ENCODE assay signal across 26 cellular contexts in genomic region chr3:59678042-59678707, GRCh38.
DNase-seq lines count a peak whose midpoint lies in the region; ATAC-seq and TF ChIP-seq lines count a peak whose summit lies in the region.
"Had no signal": no experiment of that assay in that cellular context is flagged by ENCODE, and none has a peak within 500 bp of the region (broad histone marks: within the 10 kb centered on the region; RNA-seq: fewer than 3 reads in every experiment).

No MANE protein-coding gene starts in this region.

- H3K27me3 Mint-ChIP-seq in MCF 10A (ENCODE audit: insufficient read depth, unreplicated experiment) = no peaks in the 10 kb centered on the region
- H3K27me3 Mint-ChIP-seq: activated CD4-positive, alpha-beta memory T cell treated with anti-CD3 and anti-CD28 coated beads for 36 hours had no signal

- H3K36me3 ChIP-seq in mammary epithelial cell (ENCODE audit: insufficient read depth, low read length) = no peaks in the 10 kb centered on the region
- no peaks in the 10 kb centered on the region for H3K36me3 ChIP-seq in lung (ENCODE audit: control insufficient read depth in 2 of 2, insufficient read depth in 2 of 2, low read length in 2 of 2)
- H3K36me3 ChIP-seq in upper lobe of right lung = no peaks in the 10 kb centered on the region
- H3K36me3 ChIP-seq: ovary had no signal

- WGBS in mammary epithelial cell (ENCODE audit: low coverage, missing lambda C conversion rate) = 17% methylated on average over 8 of the region's 8 CpGs
- 68 to 91% methylated on average over 8 of the region's 8 CpGs for WGBS in lung, 2 donors

- no peaks in the 10 kb centered on the region for H3K9me3 Mint-ChIP-seq in MCF 10A (ENCODE audit: unreplicated experiment)
- H3K9me3 Mint-ChIP-seq: activated B cell treated with CpG ODN at 0.5 μM for 24 hours; activated CD4-positive, alpha-beta memory T cell treated with anti-CD3 and anti-CD28 coated beads for 36 hours; memory B cell; naive thymus-derived CD4-positive, alpha-beta T cell; T-helper 2 cell treated with Interferon-gamma antibody and Interleukin-4, amounts not matched to agents 5 μg/mL and 100 μg/mL, for 36 hours had no signal

- peak overlapping the region; percentile 60 for H3K4me2 ChIP-seq in mammary epithelial cell (ENCODE audit: insufficient read depth, low read depth, low read length)

- no peaks in the 10 kb centered on the region for H3K36me3 Mint-ChIP-seq in MCF 10A (ENCODE audit: insufficient read depth, unreplicated experiment)
- H3K36me3 Mint-ChIP-seq: activated CD4-positive, alpha-beta memory T cell treated with anti-CD3 and anti-CD28 coated beads for 36 hours; CD14-positive monocyte; memory B cell; naive thymus-derived CD4-positive, alpha-beta T cell had no signal

- dilution Hi-C loops in mammary epithelial cell (cut with HindIII; ENCODE audit: low sequenced_read_pairs) = no loop called here

- no peak overlapping the region for H3K9ac ChIP-seq in mammary epithelial cell (ENCODE audit: insufficient read depth, low read length)

- H3K9me3 ChIP-seq in mammary epithelial cell (replicated peaks; ENCODE audit: insufficient read depth, low read length) (no peaks in the 10 kb centered on the region), lung (ENCODE audit: control insufficient read depth in 2 of 2, insufficient read depth in 1 of 2, low read length in 1 of 2) (no peaks in the 10 kb centered on the region), upper lobe of right lung (no peaks in the 10 kb centered on the region)
- H3K9me3 ChIP-seq: ovary, testis had no signal

- H3K27ac ChIP-seq in mammary epithelial cell (ENCODE audit: insufficient read depth, low read depth, low read length) (no peak overlapping the region), lung (ENCODE audit: low read depth in 1 of 2, low read length in 1 of 2) (peak overlapping the region in 1 of 2 donors; percentile 69), upper lobe of right lung (peak overlapping the region; percentile 45)
- H3K27ac ChIP-seq: epithelial cell of prostate, ovary, SK-N-MC, testis had no signal

- H3K4me1 ChIP-seq in mammary epithelial cell (ENCODE audit: insufficient read depth, low read length) (peaks cover 8% of the 10 kb centered on the region), lung (ENCODE audit: control insufficient read depth in 2 of 2, insufficient read depth in 2 of 2, low read length in 2 of 2) (peaks cover 0 to 2% of the 10 kb centered on the region in 2 donors), upper lobe of right lung (no peaks in the 10 kb centered on the region)
- H3K4me1 ChIP-seq: testis had no signal

- no peaks in the 10 kb centered on the region for H3K27me3 ChIP-seq in mammary epithelial cell (ENCODE audit: insufficient read depth, low read length)
- no peaks in the 10 kb centered on the region for H3K27me3 ChIP-seq in lung (ENCODE audit: control insufficient read depth, insufficient read depth)
- no peaks in the 10 kb centered on the region for H3K27me3 ChIP-seq in upper lobe of right lung
- H3K27me3 ChIP-seq: ovary, testis had no signal

- BruUV-seq in mammary epithelial cell (replicated peaks; lab: Mats Ljungman, UMichigan) (no TSS peak), MCF 10A (replicated peaks; lab: Mats Ljungman, UMichigan) (no TSS peak)

- POLR2A ChIA-PET in MCF 10A (lab: Yijun Ruan, JAX) = interaction anchor here (0.6 kb wide), 1 partner anchor 38 kb away, joined by 3 read pairs; no protein-coding TSS in a partner anchor

- H3K4me3 ChIP-seq in mammary epithelial cell (replicated peaks in 1 of 3; ENCODE audit: insufficient read depth in 1 of 3, low read depth in 2 of 3, low read length in 3 of 3) (no peak overlapping the region), lung (no peak overlapping the region), upper lobe of right lung (no peak overlapping the region)
- H3K4me3 ChIP-seq: ovary, SK-N-MC, testis had no signal

- DNase-seq in mammary epithelial cell (peak; percentile 30), MCF 10A (ENCODE audit: unreplicated experiment) (no peak), NCI-H748 treated with DMSO at 0.1 percent for 48 hours (lab: John Stamatoyannopoulos, UW) (peak; percentile 36), lung (ENCODE audit: low spot score) (peak; percentile 61), upper lobe of right lung (peak; percentile 67), activated gamma-delta T cell treated with Interleukin-2 at 50 U/mL for 16 hours (no peak), NCI-H187 treated with DMSO at 0.1 percent for 48 hours (lab: John Stamatoyannopoulos, UW) (no peak), AG08395 (ENCODE audit: low spot score) (no peak)
- DNase-seq: activated B cell treated with CpG ODN at 0.5 μM for 24 hours; activated CD4-positive, alpha-beta memory T cell treated with anti-CD3 and anti-CD28 coated beads for 36 hours; activated naive CD4-positive, alpha-beta T cell; activated T-cell treated with anti-CD3 and anti-CD28 coated beads for 4 hours; amygdala; dermis blood vessel endothelial cell; H7; islet precursor cell; naive thymus-derived CD4-positive, alpha-beta T cell; NCI-H1048; NCI-H226; ovary; testis had no signal

- peak overlapping the region; percentile 55 for H2AFZ ChIP-seq in mammary epithelial cell (ENCODE audit: low read depth, low read length)

- H3K79me2 ChIP-seq in mammary epithelial cell (ENCODE audit: insufficient read depth, low read length) = no peaks in the 10 kb centered on the region

- H3K4me1 Mint-ChIP-seq in MCF 10A (ENCODE audit: insufficient read depth, unreplicated experiment) = no peaks in the 10 kb centered on the region
- H3K4me1 Mint-ChIP-seq: activated B cell treated with CpG ODN at 0.5 μM for 24 hours; CD14-positive monocyte; memory B cell; naive thymus-derived CD4-positive, alpha-beta T cell had no signal

- H3K4me3 Mint-ChIP-seq in MCF 10A (ENCODE audit: unreplicated experiment) = no peak overlapping the region
- H3K4me3 Mint-ChIP-seq: activated B cell treated with CpG ODN at 0.5 μM for 24 hours; activated CD4-positive, alpha-beta memory T cell treated with anti-CD3 and anti-CD28 coated beads for 36 hours; CD14-positive monocyte; memory B cell; naive thymus-derived CD4-positive, alpha-beta T cell; T-helper 2 cell treated with Interferon-gamma antibody and Interleukin-4, amounts not matched to agents 5 μg/mL and 100 μg/mL, for 36 hours had no signal

- in situ Hi-C loops in mammary epithelial cell (cut with MboI; ENCODE audit: low sequenced_read_pairs in 2 of 2) = no loop called here

- H4K20me1 ChIP-seq in mammary epithelial cell (ENCODE audit: insufficient read depth, low read length) = no peaks in the 10 kb centered on the region

- peak; percentile 65 for ATAC-seq in lung (ENCODE audit: insufficient read depth, low FRiP score)
- peak; percentile 88 for ATAC-seq in upper lobe of right lung
- ATAC-seq: naive thymus-derived CD4-positive, alpha-beta T cell had no signal

- CTCF ChIA-PET in mammary epithelial cell (lab: Charles Lee; ENCODE audit: low non-redundant PET) = no interaction called here
- CTCF ChIA-PET in MCF 10A (lab: Yijun Ruan, JAX) = interaction anchor here (0.8 to 1.1 kb wide), 2 partner anchors 89 to 180 kb away, joined by 3 to 6 read pairs; no protein-coding TSS in a partner anchor

- intact Hi-C loops in mammary epithelial cell (cut with micrococcal nuclease) (no loop called here), MCF 10A (cut with micrococcal nuclease) (no loop called here), upper lobe of right lung (cut with DNase I) (no loop called here)

- no peak overlapping the region for H3K27ac Mint-ChIP-seq in MCF 10A (ENCODE audit: low read depth, unreplicated experiment)
- H3K27ac Mint-ChIP-seq: activated B cell treated with CpG ODN at 0.5 μM for 24 hours; activated CD4-positive, alpha-beta memory T cell treated with anti-CD3 and anti-CD28 coated beads for 36 hours; CD14-positive monocyte; memory B cell; naive thymus-derived CD4-positive, alpha-beta T cell; T-helper 2 cell treated with Interferon-gamma antibody and Interleukin-4, amounts not matched to agents 5 μg/mL and 100 μg/mL, for 36 hours had no signal

- TF ChIP-seq CTCF in mammary epithelial cell (conservative IDR thresholded peaks at IDR 0.05 in 1 of 2, IDR thresholded peaks at IDR 0.05 in 1 of 2; ENCODE audit: extremely low read depth in 1 of 2, insufficient read depth in 1 of 2, low read depth in 1 of 2, low read length in 2 of 2) (no peak), MCF 10A (IDR thresholded peaks at IDR 0.05; ENCODE audit: unreplicated experiment) (no peak), lung (IDR thresholded peaks at IDR 0.05; ENCODE audit: control extremely low read depth, extremely low read depth) (no peak), upper lobe of right lung (IDR thresholded peaks at IDR 0.05) (no peak)

Comparison
In these comparisons a context has a peak if more than half of its experiments do, and no peak if none do; other contexts are left out.
1. DNase-seq: peak in mammary epithelial cell (single experiment), NCI-H748 treated with DMSO at 0.1 percent for 48 hours (single experiment), lung (single experiment) and upper lobe of right lung (single experiment); none in MCF 10A (single experiment), activated gamma-delta T cell treated with Interleukin-2 at 50 U/mL for 16 hours (single experiment), NCI-H187 treated with DMSO at 0.1 percent for 48 hours (single experiment) and AG08395 (single experiment).